In the genomic region with DNA sequence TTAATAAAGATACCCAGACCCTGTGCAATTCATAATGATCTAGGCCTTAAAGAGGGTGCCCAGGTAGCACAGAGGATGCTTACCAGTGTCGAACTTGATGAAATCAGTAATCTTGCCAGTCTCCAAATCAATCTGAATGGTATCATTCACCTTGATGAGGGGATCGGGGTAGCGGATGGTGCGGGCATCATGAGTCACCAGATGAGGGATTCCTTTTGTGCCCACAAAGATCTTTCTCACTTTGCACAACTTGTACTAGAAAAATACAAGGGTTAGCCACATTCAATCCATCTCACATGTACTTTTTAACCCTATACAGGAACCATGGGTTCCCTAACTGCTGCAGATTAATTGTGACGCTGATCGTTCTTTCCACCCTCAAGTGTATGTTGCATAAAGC, we compare ENCODE assay signal across 1 cellular context.
TF ChIP-seq lines count a peak whose summit lies in the region.

No MANE protein-coding gene starts in this region.

TF ChIP-seq in WTC11, 78 proteins besides CTCF, POLR2A, EP300 and RAD21 (continued from another document):
- TF ChIP-seq, protein P1, sequence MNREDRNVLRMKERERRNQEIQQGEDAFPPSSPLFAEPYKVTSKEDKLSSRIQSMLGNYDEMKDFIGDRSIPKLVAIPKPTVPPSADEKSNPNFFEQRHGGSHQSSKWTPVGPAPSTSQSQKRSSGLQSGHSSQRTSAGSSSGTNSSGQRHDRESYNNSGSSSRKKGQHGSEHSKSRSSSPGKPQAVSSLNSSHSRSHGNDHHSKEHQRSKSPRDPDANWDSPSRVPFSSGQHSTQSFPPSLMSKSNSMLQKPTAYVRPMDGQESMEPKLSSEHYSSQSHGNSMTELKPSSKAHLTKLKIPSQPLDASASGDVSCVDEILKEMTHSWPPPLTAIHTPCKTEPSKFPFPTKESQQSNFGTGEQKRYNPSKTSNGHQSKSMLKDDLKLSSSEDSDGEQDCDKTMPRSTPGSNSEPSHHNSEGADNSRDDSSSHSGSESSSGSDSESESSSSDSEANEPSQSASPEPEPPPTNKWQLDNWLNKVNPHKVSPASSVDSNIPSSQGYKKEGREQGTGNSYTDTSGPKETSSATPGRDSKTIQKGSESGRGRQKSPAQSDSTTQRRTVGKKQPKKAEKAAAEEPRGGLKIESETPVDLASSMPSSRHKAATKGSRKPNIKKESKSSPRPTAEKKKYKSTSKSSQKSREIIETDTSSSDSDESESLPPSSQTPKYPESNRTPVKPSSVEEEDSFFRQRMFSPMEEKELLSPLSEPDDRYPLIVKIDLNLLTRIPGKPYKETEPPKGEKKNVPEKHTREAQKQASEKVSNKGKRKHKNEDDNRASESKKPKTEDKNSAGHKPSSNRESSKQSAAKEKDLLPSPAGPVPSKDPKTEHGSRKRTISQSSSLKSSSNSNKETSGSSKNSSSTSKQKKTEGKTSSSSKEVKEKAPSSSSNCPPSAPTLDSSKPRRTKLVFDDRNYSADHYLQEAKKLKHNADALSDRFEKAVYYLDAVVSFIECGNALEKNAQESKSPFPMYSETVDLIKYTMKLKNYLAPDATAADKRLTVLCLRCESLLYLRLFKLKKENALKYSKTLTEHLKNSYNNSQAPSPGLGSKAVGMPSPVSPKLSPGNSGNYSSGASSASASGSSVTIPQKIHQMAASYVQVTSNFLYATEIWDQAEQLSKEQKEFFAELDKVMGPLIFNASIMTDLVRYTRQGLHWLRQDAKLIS (CRISPR knock-in tag; IDR thresholded peaks at IDR 0.05; ENCODE audit: borderline replicate concordance) = no peak
- TF ChIP-seq, protein P2, sequence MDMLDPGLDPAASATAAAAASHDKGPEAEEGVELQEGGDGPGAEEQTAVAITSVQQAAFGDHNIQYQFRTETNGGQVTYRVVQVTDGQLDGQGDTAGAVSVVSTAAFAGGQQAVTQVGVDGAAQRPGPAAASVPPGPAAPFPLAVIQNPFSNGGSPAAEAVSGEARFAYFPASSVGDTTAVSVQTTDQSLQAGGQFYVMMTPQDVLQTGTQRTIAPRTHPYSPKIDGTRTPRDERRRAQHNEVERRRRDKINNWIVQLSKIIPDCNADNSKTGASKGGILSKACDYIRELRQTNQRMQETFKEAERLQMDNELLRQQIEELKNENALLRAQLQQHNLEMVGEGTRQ (CRISPR knock-in tag; IDR thresholded peaks at IDR 0.05) = no peak
- TF ChIP-seq, protein P3, sequence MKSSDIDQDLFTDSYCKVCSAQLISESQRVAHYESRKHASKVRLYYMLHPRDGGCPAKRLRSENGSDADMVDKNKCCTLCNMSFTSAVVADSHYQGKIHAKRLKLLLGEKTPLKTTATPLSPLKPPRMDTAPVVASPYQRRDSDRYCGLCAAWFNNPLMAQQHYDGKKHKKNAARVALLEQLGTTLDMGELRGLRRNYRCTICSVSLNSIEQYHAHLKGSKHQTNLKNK (CRISPR knock-in tag; IDR thresholded peaks at IDR 0.05) = no peak
- TF ChIP-seq, protein P4, sequence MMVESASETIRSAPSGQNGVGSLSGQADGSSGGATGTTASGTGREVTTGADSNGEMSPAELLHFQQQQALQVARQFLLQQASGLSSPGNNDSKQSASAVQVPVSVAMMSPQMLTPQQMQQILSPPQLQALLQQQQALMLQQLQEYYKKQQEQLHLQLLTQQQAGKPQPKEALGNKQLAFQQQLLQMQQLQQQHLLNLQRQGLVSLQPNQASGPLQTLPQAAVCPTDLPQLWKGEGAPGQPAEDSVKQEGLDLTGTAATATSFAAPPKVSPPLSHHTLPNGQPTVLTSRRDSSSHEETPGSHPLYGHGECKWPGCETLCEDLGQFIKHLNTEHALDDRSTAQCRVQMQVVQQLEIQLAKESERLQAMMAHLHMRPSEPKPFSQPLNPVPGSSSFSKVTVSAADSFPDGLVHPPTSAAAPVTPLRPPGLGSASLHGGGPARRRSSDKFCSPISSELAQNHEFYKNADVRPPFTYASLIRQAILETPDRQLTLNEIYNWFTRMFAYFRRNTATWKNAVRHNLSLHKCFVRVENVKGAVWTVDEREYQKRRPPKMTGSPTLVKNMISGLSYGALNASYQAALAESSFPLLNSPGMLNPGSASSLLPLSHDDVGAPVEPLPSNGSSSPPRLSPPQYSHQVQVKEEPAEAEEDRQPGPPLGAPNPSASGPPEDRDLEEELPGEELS (CRISPR knock-in tag; IDR thresholded peaks at IDR 0.05) = no peak
- TF ChIP-seq, protein P5, sequence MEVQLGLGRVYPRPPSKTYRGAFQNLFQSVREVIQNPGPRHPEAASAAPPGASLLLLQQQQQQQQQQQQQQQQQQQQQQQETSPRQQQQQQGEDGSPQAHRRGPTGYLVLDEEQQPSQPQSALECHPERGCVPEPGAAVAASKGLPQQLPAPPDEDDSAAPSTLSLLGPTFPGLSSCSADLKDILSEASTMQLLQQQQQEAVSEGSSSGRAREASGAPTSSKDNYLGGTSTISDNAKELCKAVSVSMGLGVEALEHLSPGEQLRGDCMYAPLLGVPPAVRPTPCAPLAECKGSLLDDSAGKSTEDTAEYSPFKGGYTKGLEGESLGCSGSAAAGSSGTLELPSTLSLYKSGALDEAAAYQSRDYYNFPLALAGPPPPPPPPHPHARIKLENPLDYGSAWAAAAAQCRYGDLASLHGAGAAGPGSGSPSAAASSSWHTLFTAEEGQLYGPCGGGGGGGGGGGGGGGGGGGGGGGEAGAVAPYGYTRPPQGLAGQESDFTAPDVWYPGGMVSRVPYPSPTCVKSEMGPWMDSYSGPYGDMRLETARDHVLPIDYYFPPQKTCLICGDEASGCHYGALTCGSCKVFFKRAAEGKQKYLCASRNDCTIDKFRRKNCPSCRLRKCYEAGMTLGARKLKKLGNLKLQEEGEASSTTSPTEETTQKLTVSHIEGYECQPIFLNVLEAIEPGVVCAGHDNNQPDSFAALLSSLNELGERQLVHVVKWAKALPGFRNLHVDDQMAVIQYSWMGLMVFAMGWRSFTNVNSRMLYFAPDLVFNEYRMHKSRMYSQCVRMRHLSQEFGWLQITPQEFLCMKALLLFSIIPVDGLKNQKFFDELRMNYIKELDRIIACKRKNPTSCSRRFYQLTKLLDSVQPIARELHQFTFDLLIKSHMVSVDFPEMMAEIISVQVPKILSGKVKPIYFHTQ (CRISPR knock-in tag; IDR thresholded peaks at IDR 0.05) = no peak
- TF ChIP-seq FOXP1 (CRISPR knock-in tag; IDR thresholded peaks at IDR 0.05; ENCODE audit: borderline replicate concordance) (no peak), ESRRA (CRISPR knock-in tag; IDR thresholded peaks at IDR 0.05; ENCODE audit: borderline replicate concordance) (no peak), ELF4 (CRISPR knock-in tag; IDR thresholded peaks at IDR 0.05; ENCODE audit: low read depth) (no peak), GRHL2 (CRISPR knock-in tag; IDR thresholded peaks at IDR 0.05; ENCODE audit: insufficient replicate concordance, severe bottlenecking) (no peak), JUN (CRISPR knock-in tag; IDR thresholded peaks at IDR 0.05) (no peak), ZNF317 (CRISPR knock-in tag; IDR thresholded peaks at IDR 0.05; ENCODE audit: borderline replicate concordance, low read depth) (no peak), PRRX2 (CRISPR knock-in tag; IDR thresholded peaks at IDR 0.05) (no peak), ZNF219 (CRISPR knock-in tag; IDR thresholded peaks at IDR 0.05; ENCODE audit: borderline replicate concordance) (no peak), GABPB1 (CRISPR knock-in tag; IDR thresholded peaks at IDR 0.05) (no peak)
- TF ChIP-seq, protein P6, sequence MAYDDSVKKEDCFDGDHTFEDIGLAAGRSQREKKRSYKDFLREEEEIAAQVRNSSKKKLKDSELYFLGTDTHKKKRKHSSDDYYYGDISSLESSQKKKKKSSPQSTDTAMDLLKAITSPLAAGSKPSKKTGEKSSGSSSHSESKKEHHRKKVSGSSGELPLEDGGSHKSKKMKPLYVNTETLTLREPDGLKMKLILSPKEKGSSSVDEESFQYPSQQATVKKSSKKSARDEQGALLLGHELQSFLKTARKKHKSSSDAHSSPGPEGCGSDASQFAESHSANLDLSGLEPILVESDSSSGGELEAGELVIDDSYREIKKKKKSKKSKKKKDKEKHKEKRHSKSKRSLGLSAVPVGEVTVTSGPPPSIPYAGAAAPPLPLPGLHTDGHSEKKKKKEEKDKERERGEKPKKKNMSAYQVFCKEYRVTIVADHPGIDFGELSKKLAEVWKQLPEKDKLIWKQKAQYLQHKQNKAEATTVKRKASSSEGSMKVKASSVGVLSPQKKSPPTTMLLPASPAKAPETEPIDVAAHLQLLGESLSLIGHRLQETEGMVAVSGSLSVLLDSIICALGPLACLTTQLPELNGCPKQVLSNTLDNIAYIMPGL (CRISPR knock-in tag; IDR thresholded peaks at IDR 0.05) = no peak
- TF ChIP-seq, protein P7, sequence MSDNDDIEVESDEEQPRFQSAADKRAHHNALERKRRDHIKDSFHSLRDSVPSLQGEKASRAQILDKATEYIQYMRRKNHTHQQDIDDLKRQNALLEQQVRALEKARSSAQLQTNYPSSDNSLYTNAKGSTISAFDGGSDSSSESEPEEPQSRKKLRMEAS (CRISPR knock-in tag; IDR thresholded peaks at IDR 0.05) = no peak
- TF ChIP-seq, protein P8, sequence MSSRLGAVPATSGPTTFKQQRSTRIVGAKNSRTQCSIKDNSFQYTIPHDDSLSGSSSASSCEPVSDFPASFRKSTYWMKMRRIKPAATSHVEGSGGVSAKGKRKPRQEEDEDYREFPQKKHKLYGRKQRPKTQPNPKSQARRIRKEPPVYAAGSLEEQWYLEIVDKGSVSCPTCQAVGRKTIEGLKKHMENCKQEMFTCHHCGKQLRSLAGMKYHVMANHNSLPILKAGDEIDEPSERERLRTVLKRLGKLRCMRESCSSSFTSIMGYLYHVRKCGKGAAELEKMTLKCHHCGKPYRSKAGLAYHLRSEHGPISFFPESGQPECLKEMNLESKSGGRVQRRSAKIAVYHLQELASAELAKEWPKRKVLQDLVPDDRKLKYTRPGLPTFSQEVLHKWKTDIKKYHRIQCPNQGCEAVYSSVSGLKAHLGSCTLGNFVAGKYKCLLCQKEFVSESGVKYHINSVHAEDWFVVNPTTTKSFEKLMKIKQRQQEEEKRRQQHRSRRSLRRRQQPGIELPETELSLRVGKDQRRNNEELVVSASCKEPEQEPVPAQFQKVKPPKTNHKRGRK (CRISPR knock-in tag; IDR thresholded peaks at IDR 0.05; ENCODE audit: borderline replicate concordance) = no peak
- TF ChIP-seq, protein P9, sequence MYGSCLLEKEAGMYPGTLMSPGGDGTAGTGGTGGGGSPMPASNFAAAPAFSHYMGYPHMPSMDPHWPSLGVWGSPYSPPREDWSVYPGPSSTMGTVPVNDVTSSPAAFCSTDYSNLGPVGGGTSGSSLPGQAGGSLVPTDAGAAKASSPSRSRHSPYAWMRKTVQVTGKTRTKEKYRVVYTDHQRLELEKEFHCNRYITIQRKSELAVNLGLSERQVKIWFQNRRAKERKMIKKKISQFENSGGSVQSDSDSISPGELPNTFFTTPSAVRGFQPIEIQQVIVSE (CRISPR knock-in tag; IDR thresholded peaks at IDR 0.05; ENCODE audit: borderline replicate concordance) = no peak
TF ChIP-seq in WTC11: peak in this region for 0.
